Comparison of ENCODE assay signal across 8 cellular contexts in genomic region chr9:134323741-134324358, GRCh38. TPM values are rescaled to one million over a fixed set of nuclear protein-coding genes. Genes with fewer than 3 reads are reported as not detected.
DNase-seq lines count a peak whose midpoint lies in the region; ATAC-seq and TF ChIP-seq lines count a peak whose summit lies in the region.

No MANE protein-coding gene starts in this region.

- POLR2A ChIA-PET in activated B cell treated with CpG ODN at 0.5 μM for 24 hours (lab: Charles Lee), result no interaction called here

- H3K36me3 Mint-ChIP-seq in activated B cell treated with CpG ODN at 0.5 μM for 24 hours (ENCODE audit: low read depth), result no peaks in the 10 kb centered on the region

- peak overlapping the region; percentile 35 for H3K4me3 Mint-ChIP-seq in activated B cell treated with CpG ODN at 0.5 μM for 24 hours

- ATAC-seq in activated B cell treated with CpG ODN at 0.5 μM for 24 hours (ENCODE audit: low read depth) (no peak), left cardiac atrium (no peak), GM21360 (IDR thresholded peaks at IDR 0.05; ENCODE audit: unreplicated experiment) (no peak)

- TF ChIP-seq CTCF in activated B cell treated with CpG ODN at 0.5 μM for 24 hours (IDR thresholded peaks at IDR 0.05) (no peak), GM10266 (IDR thresholded peaks at IDR 0.05; ENCODE audit: control insufficient read depth, insufficient read depth, low read depth, missing control alignments) (no peak)

- no peak overlapping the region for H3K27ac Mint-ChIP-seq in activated B cell treated with CpG ODN at 0.5 μM for 24 hours

- intact Hi-C loops in activated B cell treated with CpG ODN at 0.5 μM for 24 hours (cut with micrococcal nuclease), result loop anchor here (10.0 kb wide), 1 partner anchor 121 kb away; no protein-coding TSS in a partner anchor
- intact Hi-C loops in left cardiac atrium (cut with DNase I), result loop anchor here (5.0 to 10.0 kb wide), 2 partner anchors 119 to 137 kb away; no protein-coding TSS in a partner anchor
- intact Hi-C loops in posterior cingulate gyrus (cut with DNase I), result loop anchor here (10.0 kb wide), 3 partner anchors 61 to 149 kb away; no protein-coding TSS in a partner anchor

- CTCF ChIA-PET in activated B cell treated with CpG ODN at 0.5 μM for 24 hours (lab: Charles Lee), result no interaction called here

- peaks cover 7% of the 10 kb centered on the region for H3K4me1 Mint-ChIP-seq in activated B cell treated with CpG ODN at 0.5 μM for 24 hours

- H3K27me3 Mint-ChIP-seq in activated B cell treated with CpG ODN at 0.5 μM for 24 hours, result no peaks in the 10 kb centered on the region

- DNase-seq in ELF-1 (ENCODE audit: low read depth, low spot score) (peak; percentile 72), activated B cell treated with CpG ODN at 0.5 μM for 24 hours (no peak), left cardiac atrium (peak; percentile 53), posterior cingulate gyrus (peak in 7 of 10 donors; percentile 48 to 91 (median 68)), GM10266 (ENCODE audit: extremely low spot score) (no peak), NOMO-1 treated with DMSO at 0.1 percent for 48 hours (lab: John Stamatoyannopoulos, UW; ENCODE audit: unreplicated experiment) (no peak)
- no peak for DNase-seq in activated CD4-positive, CD25-positive, alpha-beta regulatory T cell treated with anti-CD3 and anti-CD28 coated beads, Interleukin-2, amount 50 U/mL, for 72 hours

- H3K9me3 Mint-ChIP-seq in activated B cell treated with CpG ODN at 0.5 μM for 24 hours, result no peaks in the 10 kb centered on the region

RNA-seq across cellular contexts. Expression of gene RXRA, which starts 2.4 kb away (rescaled TPM):
- 4.6 and 5.0 TPM in 2 replicates for total RNA-seq in activated B cell treated with CpG ODN at 0.5 μM for 24 hours
- total RNA-seq in left cardiac atrium, result 10 to 100 TPM; 41.6 to 67.7 TPM

Comparison
In these comparisons a context has a peak if more than half of its experiments do, and no peak if none do; other contexts are left out.
1. DNase-seq: peak in ELF-1 (single experiment), left cardiac atrium (single experiment) and posterior cingulate gyrus (7 of 10); none in activated B cell treated with CpG ODN at 0.5 μM for 24 hours (single experiment), GM10266 (single experiment), NOMO-1 treated with DMSO at 0.1 percent for 48 hours (single experiment) and activated CD4-positive, CD25-positive, alpha-beta regulatory T cell treated with anti-CD3 and anti-CD28 coated beads, Interleukin-2, amount 50 U/mL, for 72 hours (single experiment).